17 cellular contexts compared by ENCODE assay signal in genomic region chr2:37307500-37307899, GRCh38. TPM values are rescaled to one million over a fixed set of nuclear protein-coding genes. Genes with fewer than 3 reads are reported as not detected.
A peak's percentile ranks its signal among the peaks of the same experiment; 100 is the strongest.
DNase-seq lines count a peak whose midpoint lies in the region; ATAC-seq, FAIRE-seq and TF ChIP-seq lines count a peak whose summit lies in the region.
"Had no signal": no experiment of that assay in that cellular context is flagged by ENCODE, and none has a peak within 500 bp of the region (broad histone marks: within the 10 kb centered on the region; RNA-seq: fewer than 3 reads in every experiment).

No MANE protein-coding gene starts in this region.

- H3K27ac ChIP-seq in MM.1S (ENCODE audit: low read length) (peak overlapping the region; percentile 69; the same call in 1 of the 2 replicates), pancreas (no peak overlapping the region)
- H3K27ac ChIP-seq: BLaER1 treated with 17β-estradiol and CSF1 and Interleukin-3, amounts not matched to agents 10 nM and 100 nM had no signal

- H3K9me3 ChIP-seq in MM.1S (replicated peaks; ENCODE audit: insufficient read depth, low read length) (no peaks in the 10 kb centered on the region), mucosa of descending colon (no peaks in the 10 kb centered on the region), pancreas (no peaks in the 10 kb centered on the region)

- H3K36me3 ChIP-seq in MM.1S (replicated peaks; ENCODE audit: insufficient read depth, low read length) (peaks cover 7% of the 10 kb centered on the region; the same call in 1 of the 2 replicates), mucosa of descending colon (ENCODE audit: low read depth) (no peaks in the 10 kb centered on the region), pancreas (no peaks in the 10 kb centered on the region)

- H3K4me1 ChIP-seq in MM.1S (ENCODE audit: low read length) (peaks cover 33% of the 10 kb centered on the region), mucosa of descending colon (ENCODE audit: low read depth) (peaks cover 15% of the 10 kb centered on the region), pancreas (peaks cover 0 to 4% (median 4%) of the 10 kb centered on the region in 3 donors)

- ATAC-seq in left ventricle myocardium superior = peak; percentile 26
- no peak for ATAC-seq in Right ventricle myocardium inferior
- peak; percentile 25 for ATAC-seq in mucosa of descending colon
- no peak for ATAC-seq in pancreas
- no peak for ATAC-seq in GM19467 (IDR thresholded peaks at IDR 0.05; ENCODE audit: unreplicated experiment)
- ATAC-seq: HCT116 had no signal

- no peak for DNase-seq in left ventricle myocardium superior
- DNase-seq in Right ventricle myocardium inferior (ENCODE audit: missing footprints) = no peak
- no peak for DNase-seq in MM.1S
- DNase-seq in mucosa of descending colon = peak in 1 of 3 donors; percentile 16
- DNase-seq in pancreas = no peak
- no peak for DNase-seq in stimulated activated CD4-positive, alpha-beta T cell treated with anti-CD3 and anti-CD28 coated beads, Interleukin-12 subunit alpha, Interleukin-12 subunit beta, amount 100 ng/mL, for 4 hours
- DNase-seq: ACHN; CD4-positive, alpha-beta T cell; DMS79; IMR-90 had no signal

- peak overlapping the region; percentile 85 for H3K4me2 ChIP-seq in MM.1S (ENCODE audit: low read depth, low read length)
- H3K4me2 ChIP-seq: BLaER1 treated with 17β-estradiol and CSF1 and Interleukin-3, amounts not matched to agents 10 nM and 100 nM had no signal

- no peak overlapping the region for H2AFZ ChIP-seq in MM.1S (ENCODE audit: low read length)

- H3F3A ChIP-seq in MM.1S (ENCODE audit: insufficient read depth, low read length) = peaks cover 88% of the 10 kb centered on the region

- H3K36me3 Mint-ChIP-seq in dendritic cell treated with granulocyte-macrophage colony-stimulating factor and Interleukin-4, amounts not matched to agents 40 ng/mL and 50 ng/mL, for 4 days (ENCODE audit: low read depth) = peaks cover 41% of the 10 kb centered on the region

- no peaks in the 10 kb centered on the region for H3K9me2 ChIP-seq in MM.1S (replicated peaks; ENCODE audit: insufficient read depth, low read length)

- peaks cover 42% of the 10 kb centered on the region for H3K4me1 Mint-ChIP-seq in dendritic cell treated with granulocyte-macrophage colony-stimulating factor and Interleukin-4, amounts not matched to agents 40 ng/mL and 50 ng/mL, for 4 days (ENCODE audit: low read depth)

- H3K27ac Mint-ChIP-seq in dendritic cell treated with granulocyte-macrophage colony-stimulating factor and Interleukin-4, amounts not matched to agents 40 ng/mL and 50 ng/mL, for 4 days = peak overlapping the region; percentile 30
- H3K27ac Mint-ChIP-seq: CD4-positive, alpha-beta T cell had no signal

- H3K4me3 ChIP-seq in MM.1S (ENCODE audit: low read length) (peak overlapping the region; percentile 48), mucosa of descending colon (no peak overlapping the region), pancreas (no peak overlapping the region)
- H3K4me3 ChIP-seq: BLaER1 treated with 17β-estradiol and CSF1 and Interleukin-3, amounts not matched to agents 10 nM and 100 nM had no signal

- H3K9me3 Mint-ChIP-seq in dendritic cell treated with granulocyte-macrophage colony-stimulating factor and Interleukin-4, amounts not matched to agents 40 ng/mL and 50 ng/mL, for 4 days = no peaks in the 10 kb centered on the region
- H3K9me3 Mint-ChIP-seq: CD4-positive, alpha-beta T cell had no signal

- peaks cover 99% of the 10 kb centered on the region for H3K79me2 ChIP-seq in MM.1S (ENCODE audit: low read length)

- H3K27me3 ChIP-seq in MM.1S (replicated peaks; ENCODE audit: insufficient read depth, low read length) = no peaks in the 10 kb centered on the region
- H3K27me3 ChIP-seq in pancreas = no peaks in the 10 kb centered on the region
- H3K27me3 ChIP-seq: BLaER1 treated with 17β-estradiol and CSF1 and Interleukin-3, amounts not matched to agents 10 nM and 100 nM had no signal

- H3K4me3 Mint-ChIP-seq in dendritic cell treated with granulocyte-macrophage colony-stimulating factor and Interleukin-4, amounts not matched to agents 40 ng/mL and 50 ng/mL, for 4 days = no peak overlapping the region
- H3K4me3 Mint-ChIP-seq: CD4-positive, alpha-beta T cell had no signal

- WGBS in pancreas, 2 donors = 88 to 89% methylated on average over 2 of the region's 2 CpGs

- H3K9ac ChIP-seq in MM.1S (ENCODE audit: low read length) = peak overlapping the region; percentile 60
- H3K9ac ChIP-seq: BLaER1 treated with 17β-estradiol and CSF1 and Interleukin-3, amounts not matched to agents 10 nM and 100 nM had no signal

- no peak for FAIRE-seq in pancreas (lab: Jason Lieb, UNC)
- FAIRE-seq: GM12891 had no signal

- TF ChIP-seq CTCF in MM.1S (IDR thresholded peaks at IDR 0.05; ENCODE audit: low read length) (no peak), mucosa of descending colon (IDR thresholded peaks at IDR 0.05) (no peak), pancreas (IDR thresholded peaks at IDR 0.05) (no peak)

- intact Hi-C loops in left ventricle myocardium superior (cut with micrococcal nuclease) (no loop called here), Right ventricle myocardium inferior (cut with DNase I) (no loop called here), mucosa of descending colon (cut with DNase I, micrococcal nuclease) (no loop called here), pancreas (cut with DNase I) (no loop called here)
- intact Hi-C loops in dendritic cell treated with granulocyte-macrophage colony-stimulating factor and Interleukin-4, amounts not matched to agents 40 ng/mL and 50 ng/mL, for 4 days (cut with micrococcal nuclease) = loop anchor here (10.0 kb wide), 1 partner anchor 57 kb away; no protein-coding TSS in a partner anchor

- H4K20me1 ChIP-seq in MM.1S (ENCODE audit: insufficient read depth, low read length) = peaks cover 46% of the 10 kb centered on the region

- no peaks in the 10 kb centered on the region for H3K27me3 Mint-ChIP-seq in dendritic cell treated with granulocyte-macrophage colony-stimulating factor and Interleukin-4, amounts not matched to agents 40 ng/mL and 50 ng/mL, for 4 days
- H3K27me3 Mint-ChIP-seq: CD4-positive, alpha-beta T cell had no signal

RNA-seq across cellular contexts. Expression of gene PRKD3, which starts 17.1 kb away (rescaled TPM):
- 12.8 TPM for total RNA-seq in left ventricle myocardium superior
- total RNA-seq in Right ventricle myocardium inferior = 12.6 TPM
- total RNA-seq in mucosa of descending colon = 10 to 100 TPM; 16.0 to 50.1 (median 19.7) TPM
- total RNA-seq in pancreas = 10 to 100 TPM in 3 of 6 donors, 1 to 10 TPM in 3; 6.7 to 17.2 (median 9.2) TPM
- polyA plus RNA-seq in pancreas = 1 to 10 TPM; 4.1 to 5.5 TPM

RNA-seq across cellular contexts. Expression of gene QPCT, which starts 36.9 kb away (rescaled TPM):
- 0.77 TPM for total RNA-seq in left ventricle myocardium superior
- 1.7 TPM for total RNA-seq in Right ventricle myocardium inferior
- total RNA-seq in mucosa of descending colon = 10 to 100 TPM in 1 of 3 donors, 1 to 10 TPM in 2; 4.3 to 15.8 (median 6.8) TPM
- 10 to 100 TPM in 1 of 6 donors, 1 to 10 TPM in 4, under 1 TPM in 1; 0.79 to 15.7 (median 3.6) TPM for total RNA-seq in pancreas
- polyA plus RNA-seq in pancreas = 10 to 100 TPM; 15.3 to 69.0 TPM
- total RNA-seq: G401, H4 had no signal

Comparison
In these comparisons a context has a peak if more than half of its experiments do, and no peak if none do; other contexts are left out.
1. ATAC-seq: peak in left ventricle myocardium superior (single experiment) and mucosa of descending colon (single experiment); none in Right ventricle myocardium inferior (single experiment), pancreas (0 of 4) and GM19467 (single experiment).